8 cellular contexts compared by ENCODE assay signal in genomic region chr20:53750827-53751393, GRCh38.
A peak's percentile ranks its signal among the peaks of the same experiment; 100 is the strongest.
DNase-seq lines count a peak whose midpoint lies in the region; ATAC-seq and TF ChIP-seq lines count a peak whose summit lies in the region.

No MANE protein-coding gene starts in this region.

- H3K27ac ChIP-seq in RWPE1: peak overlapping the region; percentile 17; the same call in 1 of the 2 replicates

- H3K4me3 Mint-ChIP-seq in chondrocyte (ENCODE audit: unreplicated experiment) (no peak overlapping the region), nephron progenitor cell (peak overlapping the region; percentile 7)

- no peaks in the 10 kb centered on the region for H3K9me3 Mint-ChIP-seq in chondrocyte (ENCODE audit: low read depth)
- no peaks in the 10 kb centered on the region for H3K9me3 Mint-ChIP-seq in nephron progenitor cell

- peak overlapping the region; percentile 91 for H3K27ac Mint-ChIP-seq in chondrocyte (ENCODE audit: unreplicated experiment)
- H3K27ac Mint-ChIP-seq in nephron progenitor cell: peak overlapping the region; percentile 96

- POLR2A ChIA-PET in RWPE1 (lab: Yijun Ruan, JAX; ENCODE audit: low non-redundant PET): no interaction called here

- no peak for DNase-seq in Right ventricle myocardium superior
- no peak for DNase-seq in Right ventricle myocardium inferior (ENCODE audit: missing footprints)
- no peak for DNase-seq in RWPE1 (ENCODE audit: low spot score)
- DNase-seq in chondrocyte (ENCODE audit: low spot score): no peak
- no peak for DNase-seq in nephron progenitor cell
- no peak for DNase-seq in midbrain (lab: John Stamatoyannopoulos, UW)
- DNase-seq in SHP77 treated with DMSO at 0.1 percent for 48 hours (lab: John Stamatoyannopoulos, UW): no peak

- intact Hi-C loops in Right ventricle myocardium superior (cut with DNase I): no loop called here
- intact Hi-C loops in Right ventricle myocardium inferior (cut with DNase I): no loop called here

- ATAC-seq in Right ventricle myocardium superior (ENCODE audit: poor library complexity): peak; percentile 39
- no peak for ATAC-seq in Right ventricle myocardium inferior
- ATAC-seq in HG02981 (IDR thresholded peaks at IDR 0.05; ENCODE audit: unreplicated experiment): peak; percentile 27

- H3K27me3 Mint-ChIP-seq in chondrocyte (ENCODE audit: low read depth): no peaks in the 10 kb centered on the region
- peaks cover 4% of the 10 kb centered on the region for H3K27me3 Mint-ChIP-seq in nephron progenitor cell (ENCODE audit: low read depth, poor library complexity)

- no peaks in the 10 kb centered on the region for H3K36me3 Mint-ChIP-seq in chondrocyte (ENCODE audit: low read depth)
- no peaks in the 10 kb centered on the region for H3K36me3 Mint-ChIP-seq in nephron progenitor cell (ENCODE audit: low read depth)

- CTCF ChIA-PET in RWPE1 (lab: Yijun Ruan, JAX): interaction anchor here (0.9 to 1.0 kb wide), 2 partner anchors 24 to 189 kb away, joined by 3 to 6 read pairs; no protein-coding TSS in a partner anchor

- H3K4me1 Mint-ChIP-seq in chondrocyte (ENCODE audit: low read depth): peaks cover 32% of the 10 kb centered on the region
- H3K4me1 Mint-ChIP-seq in nephron progenitor cell: peaks cover 57% of the 10 kb centered on the region

- no peak for TF ChIP-seq CTCF in RWPE1 (conservative IDR thresholded peaks at IDR 0.05; ENCODE audit: low read depth)
- peak; percentile 19 for TF ChIP-seq CTCF in chondrocyte (IDR thresholded peaks at IDR 0.05)
- no peak for TF ChIP-seq CTCF in nephron progenitor cell (IDR thresholded peaks at IDR 0.05)
